Comparison of ENCODE assay signal across 1 cellular context in the genomic region with DNA sequence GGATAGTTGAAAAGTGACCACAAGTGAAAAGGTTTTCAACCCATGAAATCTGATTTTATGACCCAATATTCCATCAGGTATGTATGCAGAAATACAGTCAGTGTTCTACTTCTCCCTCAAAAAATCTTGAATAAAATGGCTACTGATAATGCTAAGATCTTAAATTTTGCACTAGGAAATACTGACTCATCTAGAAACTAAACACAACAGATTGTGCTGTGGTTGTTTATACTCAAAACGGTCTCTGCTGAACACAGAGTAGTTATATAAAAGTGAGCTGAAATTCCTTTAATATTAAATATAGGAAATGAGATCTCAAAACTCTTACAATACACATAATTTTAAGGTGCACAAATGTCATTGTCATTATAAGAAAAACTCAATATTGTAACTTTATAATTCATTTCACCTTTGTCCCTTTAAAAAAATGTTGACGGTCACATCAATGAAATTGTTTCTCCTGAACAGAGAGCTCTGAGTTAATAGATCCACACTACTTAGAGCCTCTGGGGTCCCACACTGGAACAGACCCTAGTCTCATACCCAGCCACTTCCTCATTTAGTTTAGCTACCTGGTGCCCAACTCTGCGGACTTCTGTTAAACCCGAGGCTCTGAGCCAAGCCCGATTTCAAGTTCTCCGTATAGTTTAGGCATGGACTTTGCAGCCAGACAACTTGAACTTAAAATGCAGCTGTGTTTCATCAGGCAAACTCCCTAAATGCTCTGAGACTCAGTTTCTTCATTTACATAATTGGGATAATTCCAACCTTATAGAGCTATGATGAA.
TF ChIP-seq lines count a peak whose summit lies in the region.

No MANE protein-coding gene starts in this region.

TF ChIP-seq in GM12878, 131 proteins besides CTCF, POLR2A, EP300 and RAD21 (continued from another document):
- TF ChIP-seq TAF1 (IDR thresholded peaks at IDR 0.05; ENCODE audit: borderline replicate concordance, low read depth, low read length), result no peak
- TF ChIP-seq ZNF687 (IDR thresholded peaks at IDR 0.05), result no peak
- no peak for TF ChIP-seq ZNF217 (IDR thresholded peaks at IDR 0.05)
- no peak for TF ChIP-seq USF1 (IDR thresholded peaks at IDR 0.05; ENCODE audit: borderline replicate concordance, extremely low read length, insufficient read depth, low read depth, low read length)
